In genomic region chr10:87956055-87956454, GRCh38 we compare ENCODE assay signal across 2 cellular contexts.
TF ChIP-seq lines count a peak whose summit lies in the region.

No MANE protein-coding gene starts in this region.

TF ChIP-seq in liver, 16 proteins besides CTCF, POLR2A, EP300 and RAD21 (continued from another document):
- TF ChIP-seq, protein P1, sequence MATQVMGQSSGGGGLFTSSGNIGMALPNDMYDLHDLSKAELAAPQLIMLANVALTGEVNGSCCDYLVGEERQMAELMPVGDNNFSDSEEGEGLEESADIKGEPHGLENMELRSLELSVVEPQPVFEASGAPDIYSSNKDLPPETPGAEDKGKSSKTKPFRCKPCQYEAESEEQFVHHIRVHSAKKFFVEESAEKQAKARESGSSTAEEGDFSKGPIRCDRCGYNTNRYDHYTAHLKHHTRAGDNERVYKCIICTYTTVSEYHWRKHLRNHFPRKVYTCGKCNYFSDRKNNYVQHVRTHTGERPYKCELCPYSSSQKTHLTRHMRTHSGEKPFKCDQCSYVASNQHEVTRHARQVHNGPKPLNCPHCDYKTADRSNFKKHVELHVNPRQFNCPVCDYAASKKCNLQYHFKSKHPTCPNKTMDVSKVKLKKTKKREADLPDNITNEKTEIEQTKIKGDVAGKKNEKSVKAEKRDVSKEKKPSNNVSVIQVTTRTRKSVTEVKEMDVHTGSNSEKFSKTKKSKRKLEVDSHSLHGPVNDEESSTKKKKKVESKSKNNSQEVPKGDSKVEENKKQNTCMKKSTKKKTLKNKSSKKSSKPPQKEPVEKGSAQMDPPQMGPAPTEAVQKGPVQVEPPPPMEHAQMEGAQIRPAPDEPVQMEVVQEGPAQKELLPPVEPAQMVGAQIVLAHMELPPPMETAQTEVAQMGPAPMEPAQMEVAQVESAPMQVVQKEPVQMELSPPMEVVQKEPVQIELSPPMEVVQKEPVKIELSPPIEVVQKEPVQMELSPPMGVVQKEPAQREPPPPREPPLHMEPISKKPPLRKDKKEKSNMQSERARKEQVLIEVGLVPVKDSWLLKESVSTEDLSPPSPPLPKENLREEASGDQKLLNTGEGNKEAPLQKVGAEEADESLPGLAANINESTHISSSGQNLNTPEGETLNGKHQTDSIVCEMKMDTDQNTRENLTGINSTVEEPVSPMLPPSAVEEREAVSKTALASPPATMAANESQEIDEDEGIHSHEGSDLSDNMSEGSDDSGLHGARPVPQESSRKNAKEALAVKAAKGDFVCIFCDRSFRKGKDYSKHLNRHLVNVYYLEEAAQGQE (IDR thresholded peaks at IDR 0.05), result no peak
- TF ChIP-seq ZBTB33 (IDR thresholded peaks at IDR 0.05) (peak; percentile 19), HNF4A (conservative IDR thresholded peaks at IDR 0.05) (peak; percentile 88 to 94), HNF4G (IDR thresholded peaks at IDR 0.05) (peak; percentile 72), RXRA (IDR thresholded peaks at IDR 0.05) (peak; percentile 49 to 50), JUND (IDR thresholded peaks at IDR 0.05) (peak; percentile 47 to 69), SP1 (IDR thresholded peaks at IDR 0.05) (peak; percentile 26), NR2F2 (IDR thresholded peaks at IDR 0.05) (no peak), ATF3 (IDR thresholded peaks at IDR 0.05) (peak; percentile 34)
- TF ChIP-seq, protein P2, sequence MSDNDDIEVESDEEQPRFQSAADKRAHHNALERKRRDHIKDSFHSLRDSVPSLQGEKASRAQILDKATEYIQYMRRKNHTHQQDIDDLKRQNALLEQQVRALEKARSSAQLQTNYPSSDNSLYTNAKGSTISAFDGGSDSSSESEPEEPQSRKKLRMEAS (IDR thresholded peaks at IDR 0.05), result no peak

TF ChIP-seq in HepG2, 621 proteins besides CTCF, POLR2A, EP300 and RAD21 (continued from another document):
- TF ChIP-seq ZBTB46 (CRISPR knock-in tag; IDR thresholded peaks at IDR 0.05; ENCODE audit: borderline replicate concordance), result no peak
- no peak for TF ChIP-seq YEATS2 (CRISPR knock-in tag; IDR thresholded peaks at IDR 0.05; ENCODE audit: borderline replicate concordance)
- TF ChIP-seq ZNF33A (CRISPR knock-in tag; IDR thresholded peaks at IDR 0.05; ENCODE audit: borderline replicate concordance), result no peak
- TF ChIP-seq HOXA5 (CRISPR knock-in tag; IDR thresholded peaks at IDR 0.05), result no peak
- TF ChIP-seq KDM1A (CRISPR knock-in tag; IDR thresholded peaks at IDR 0.05), result no peak
- TF ChIP-seq PRMT3 (CRISPR knock-in tag; IDR thresholded peaks at IDR 0.05; ENCODE audit: borderline replicate concordance, low read depth), result no peak
- no peak for TF ChIP-seq GABPA (IDR thresholded peaks at IDR 0.05; ENCODE audit: low read depth, low read length)
- TF ChIP-seq GABPA (CRISPR knock-in tag; IDR thresholded peaks at IDR 0.05; ENCODE audit: low read depth), result no peak
- no peak for TF ChIP-seq XBP1 (CRISPR knock-in tag; IDR thresholded peaks at IDR 0.05)
- TF ChIP-seq, protein P3, sequence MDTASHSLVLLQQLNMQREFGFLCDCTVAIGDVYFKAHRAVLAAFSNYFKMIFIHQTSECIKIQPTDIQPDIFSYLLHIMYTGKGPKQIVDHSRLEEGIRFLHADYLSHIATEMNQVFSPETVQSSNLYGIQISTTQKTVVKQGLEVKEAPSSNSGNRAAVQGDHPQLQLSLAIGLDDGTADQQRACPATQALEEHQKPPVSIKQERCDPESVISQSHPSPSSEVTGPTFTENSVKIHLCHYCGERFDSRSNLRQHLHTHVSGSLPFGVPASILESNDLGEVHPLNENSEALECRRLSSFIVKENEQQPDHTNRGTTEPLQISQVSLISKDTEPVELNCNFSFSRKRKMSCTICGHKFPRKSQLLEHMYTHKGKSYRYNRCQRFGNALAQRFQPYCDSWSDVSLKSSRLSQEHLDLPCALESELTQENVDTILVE (CRISPR knock-in tag; IDR thresholded peaks at IDR 0.05), result no peak
- no peak for TF ChIP-seq ZBED4 (CRISPR knock-in tag; IDR thresholded peaks at IDR 0.05; ENCODE audit: borderline replicate concordance)
